9 cellular contexts compared by ENCODE assay signal in the genomic region with DNA sequence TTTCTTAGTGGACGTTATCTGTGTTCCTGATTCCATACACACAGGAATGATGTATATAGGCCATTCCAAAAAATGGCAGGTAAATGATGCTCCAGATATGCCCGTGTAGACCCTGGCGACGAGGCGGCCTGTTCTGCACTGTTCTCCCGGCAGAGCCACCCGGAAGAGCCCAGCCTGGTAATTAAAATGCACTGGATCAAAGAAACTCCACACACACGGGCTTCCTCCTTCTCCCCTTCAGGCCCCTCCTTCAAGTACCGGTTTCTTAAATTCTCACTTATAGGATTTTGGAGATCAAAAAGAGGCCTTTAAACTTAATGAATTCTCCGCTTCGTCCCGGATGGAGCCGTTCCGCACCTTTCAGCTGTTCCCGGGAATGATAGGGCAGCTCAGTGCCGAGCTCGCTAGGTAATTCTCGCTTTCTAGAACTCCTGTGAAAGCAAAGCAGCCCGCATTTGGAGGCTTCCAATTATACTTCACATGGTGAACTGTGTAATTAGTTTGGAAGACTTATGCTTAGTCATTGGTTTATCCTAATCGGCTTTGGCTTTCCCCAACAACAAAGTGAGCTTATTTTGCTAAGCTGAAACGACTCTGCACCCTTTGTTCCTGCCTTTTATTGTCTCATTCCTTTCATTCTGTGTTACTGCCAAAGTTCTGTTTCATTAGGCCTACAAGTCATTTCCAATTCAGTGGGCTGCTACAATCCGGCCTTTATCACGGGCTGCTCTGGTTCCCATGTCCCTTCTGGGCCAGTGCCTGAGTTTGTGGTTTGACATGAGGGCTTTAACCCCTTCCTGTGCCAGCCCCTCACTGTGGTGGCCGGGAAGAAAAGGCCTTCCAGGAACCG.
DNase-seq lines count a peak whose midpoint lies in the region; ATAC-seq lines count a peak whose summit lies in the region.
"Had no signal": no experiment of that assay in that cellular context is flagged by ENCODE, and none has a peak within 500 bp of the region (broad histone marks: within the 10 kb centered on the region; RNA-seq: fewer than 3 reads in every experiment).

No MANE protein-coding gene starts in this region.

- no peak for ATAC-seq in activated CD4-positive, alpha-beta T cell treated with anti-CD3 and anti-CD28 coated beads for 36 hours
- ATAC-seq in activated T-helper 17 cell treated with anti-CD3 and anti-CD28 coated beads, Interleukin-2, amount 50 U/mL, for 72 hours (replicated peaks), result peak; percentile 18
- no peak for ATAC-seq in stimulated activated memory B cell treated with anti-CD40 and anti-IgM and Interleukin-4, amounts not matched to agents 10 μg/mL and 1 μg/mL and 100 μg/mL, for 72 hours
- ATAC-seq in HG02884 (IDR thresholded peaks at IDR 0.05; ENCODE audit: unreplicated experiment), result no peak

- CTCF ChIA-PET in activated CD4-positive, alpha-beta T cell treated with anti-CD3 and anti-CD28 coated beads for 36 hours (lab: Charles Lee), result interaction anchor here (0.6 to 7.0 kb wide), 9 partner anchors 13 to 373 kb away, joined by 3 to 30 read pairs (median 4); no protein-coding TSS in a partner anchor

- intact Hi-C loops in activated CD4-positive, alpha-beta T cell treated with anti-CD3 and anti-CD28 coated beads for 36 hours (cut with DNase I, micrococcal nuclease), result loop anchor here in 1 of 2 experiments (5.0 kb wide), 2 partner anchors 36 to 49 kb away; no protein-coding TSS in a partner anchor

- no peak overlapping the region for H3K4me3 ChIP-seq in iPS-18a (ENCODE audit: low read length)

- H3K4me3 Mint-ChIP-seq in activated CD4-positive, alpha-beta T cell treated with anti-CD3 and anti-CD28 coated beads for 36 hours, result no peak overlapping the region
- H3K4me3 Mint-ChIP-seq in activated T-helper 17 cell treated with anti-CD3 and anti-CD28 coated beads, Interleukin-2, amount 50 U/mL, for 72 hours, result peak overlapping the region; percentile 47
- no peak overlapping the region for H3K4me3 Mint-ChIP-seq in stimulated activated memory B cell treated with anti-CD40 and anti-IgM and Interleukin-4, amounts not matched to agents 10 μg/mL and 1 μg/mL and 100 μg/mL, for 72 hours

- H3K9me3 Mint-ChIP-seq in activated CD4-positive, alpha-beta T cell treated with anti-CD3 and anti-CD28 coated beads for 36 hours (ENCODE audit: low read depth), result no peaks in the 10 kb centered on the region
- H3K9me3 Mint-ChIP-seq in activated T-helper 17 cell treated with anti-CD3 and anti-CD28 coated beads, Interleukin-2, amount 50 U/mL, for 72 hours, result no peaks in the 10 kb centered on the region
- no peaks in the 10 kb centered on the region for H3K9me3 Mint-ChIP-seq in stimulated activated memory B cell treated with anti-CD40 and anti-IgM and Interleukin-4, amounts not matched to agents 10 μg/mL and 1 μg/mL and 100 μg/mL, for 72 hours
- H3K9me3 Mint-ChIP-seq: CD4-positive, alpha-beta memory T cell had no signal

- H3K4me1 Mint-ChIP-seq in activated CD4-positive, alpha-beta T cell treated with anti-CD3 and anti-CD28 coated beads for 36 hours, result peaks cover 40% of the 10 kb centered on the region
- peaks cover 25% of the 10 kb centered on the region for H3K4me1 Mint-ChIP-seq in activated T-helper 17 cell treated with anti-CD3 and anti-CD28 coated beads, Interleukin-2, amount 50 U/mL, for 72 hours
- peaks cover 27% of the 10 kb centered on the region for H3K4me1 Mint-ChIP-seq in stimulated activated memory B cell treated with anti-CD40 and anti-IgM and Interleukin-4, amounts not matched to agents 10 μg/mL and 1 μg/mL and 100 μg/mL, for 72 hours

- POLR2A ChIA-PET in activated CD4-positive, alpha-beta T cell treated with anti-CD3 and anti-CD28 coated beads for 36 hours (lab: Charles Lee), result interaction anchor here (0.6 to 0.8 kb wide), 2 partner anchors 25 to 600 kb away, joined by 3 to 4 read pairs; no protein-coding TSS in a partner anchor

- H3K36me3 ChIP-seq in iPS-18a (ENCODE audit: control insufficient read depth, low read depth, low read length), result peaks cover 3% of the 10 kb centered on the region

- H3K36me3 Mint-ChIP-seq in activated CD4-positive, alpha-beta T cell treated with anti-CD3 and anti-CD28 coated beads for 36 hours (ENCODE audit: low read depth), result peaks cover 9% of the 10 kb centered on the region
- peaks cover 54% of the 10 kb centered on the region for H3K36me3 Mint-ChIP-seq in activated T-helper 17 cell treated with anti-CD3 and anti-CD28 coated beads, Interleukin-2, amount 50 U/mL, for 72 hours (ENCODE audit: low read depth)
- H3K36me3 Mint-ChIP-seq in stimulated activated memory B cell treated with anti-CD40 and anti-IgM and Interleukin-4, amounts not matched to agents 10 μg/mL and 1 μg/mL and 100 μg/mL, for 72 hours, result peaks cover 38% of the 10 kb centered on the region

- peak overlapping the region; percentile 49 for H3K27ac ChIP-seq in iPS-18a (ENCODE audit: low read length)

- H3K4me1 ChIP-seq in iPS-18a (ENCODE audit: control insufficient read depth, low read depth, low read length), result peaks cover 44% of the 10 kb centered on the region

- no peaks in the 10 kb centered on the region for H3K27me3 Mint-ChIP-seq in activated CD4-positive, alpha-beta T cell treated with anti-CD3 and anti-CD28 coated beads for 36 hours
- no peaks in the 10 kb centered on the region for H3K27me3 Mint-ChIP-seq in activated T-helper 17 cell treated with anti-CD3 and anti-CD28 coated beads, Interleukin-2, amount 50 U/mL, for 72 hours
- no peaks in the 10 kb centered on the region for H3K27me3 Mint-ChIP-seq in stimulated activated memory B cell treated with anti-CD40 and anti-IgM and Interleukin-4, amounts not matched to agents 10 μg/mL and 1 μg/mL and 100 μg/mL, for 72 hours
- H3K27me3 Mint-ChIP-seq: CD4-positive, alpha-beta memory T cell had no signal

- DNase-seq in activated CD4-positive, alpha-beta T cell treated with anti-CD3 and anti-CD28 coated beads for 36 hours, result peak; percentile 15
- DNase-seq in activated CD4-positive, alpha-beta T cell treated with anti-CD3 and anti-CD28 coated beads for 48 hours, result no peak
- DNase-seq in SW 1271 (lab: John Stamatoyannopoulos, UW), result no peak
- DNase-seq in dedifferentiated amniotic fluid mesenchymal stem cell (ENCODE audit: extremely low spot score), result no peak
- DNase-seq: CD4-positive, alpha-beta memory T cell had no signal

- peak overlapping the region; percentile 71 for H3K27ac Mint-ChIP-seq in activated CD4-positive, alpha-beta T cell treated with anti-CD3 and anti-CD28 coated beads for 36 hours
- H3K27ac Mint-ChIP-seq in activated T-helper 17 cell treated with anti-CD3 and anti-CD28 coated beads, Interleukin-2, amount 50 U/mL, for 72 hours, result peak overlapping the region; percentile 80
- H3K27ac Mint-ChIP-seq in stimulated activated memory B cell treated with anti-CD40 and anti-IgM and Interleukin-4, amounts not matched to agents 10 μg/mL and 1 μg/mL and 100 μg/mL, for 72 hours, result peak overlapping the region; percentile 67

- peak overlapping the region; percentile 3 for H3K9ac ChIP-seq in iPS-18a (ENCODE audit: low read length)

- no peaks in the 10 kb centered on the region for H3K27me3 ChIP-seq in iPS-18a (ENCODE audit: control insufficient read depth, insufficient read depth, low read length)

- H3K9me3 ChIP-seq in iPS-18a (ENCODE audit: control insufficient read depth, low read depth, low read length), result no peaks in the 10 kb centered on the region
